ENCODE assay signal across 25 cellular contexts in genomic region chr9:97930972-97931371, GRCh38. TPM values are rescaled to one million over a fixed set of nuclear protein-coding genes. Genes with fewer than 3 reads are reported as not detected.
DNase-seq lines count a peak whose midpoint lies in the region; ATAC-seq and TF ChIP-seq lines count a peak whose summit lies in the region.
"Had no signal": no experiment of that assay in that cellular context is flagged by ENCODE, and none has a peak within 500 bp of the region (broad histone marks: within the 10 kb centered on the region; RNA-seq: fewer than 3 reads in every experiment).

No MANE protein-coding gene starts in this region.

- H3K9ac ChIP-seq in neuronal stem cell (ENCODE audit: low read depth, low read length, poor library complexity), result no peak overlapping the region
- H3K9ac ChIP-seq: neural progenitor cell had no signal

- peak overlapping the region; percentile 55 for H3K4me3 ChIP-seq in DOHH2 (ENCODE audit: low read length)
- H3K4me3 ChIP-seq in ascending aorta, result no peak overlapping the region
- no peak overlapping the region for H3K4me3 ChIP-seq in neuronal stem cell (ENCODE audit: low read length in 2 of 2)
- H3K4me3 ChIP-seq: heart left ventricle, left ventricle myocardium inferior, neural progenitor cell, psoas muscle, SJCRH30, skin epidermis had no signal

- H2BK15ac ChIP-seq in neuronal stem cell (ENCODE audit: low read length), result no peak overlapping the region

- peaks cover 20% of the 10 kb centered on the region for H3K4me1 Mint-ChIP-seq in activated CD4-positive, alpha-beta T cell treated with anti-CD3 and anti-CD28 coated beads, Interleukin-2, amount 10 ng/mL, durations not matched to agents 24 days and 14 days
- peaks cover 44% of the 10 kb centered on the region for H3K4me1 Mint-ChIP-seq in activated CD8-positive, alpha-beta T cell treated with anti-CD3 and anti-CD28 coated beads, Interleukin-2, amount 10 ng/mL, durations not matched to agents 7 days and 5 days (ENCODE audit: low read depth)
- H3K4me1 Mint-ChIP-seq in immature natural killer cell, result peaks cover 6 to 10% of the 10 kb centered on the region in 2 donors
- H3K4me1 Mint-ChIP-seq: neural progenitor cell had no signal

- peak; percentile 73 for DNase-seq in activated CD4-positive, alpha-beta T cell treated with anti-CD3 and anti-CD28 coated beads, Interleukin-2, amount 10 ng/mL, durations not matched to agents 24 days and 14 days
- no peak for DNase-seq in activated CD4-positive, alpha-beta T cell treated with anti-CD3 and anti-CD28 coated beads, Interleukin-2, amount 50 U/mL, for 48 hours
- DNase-seq in activated CD8-positive, alpha-beta T cell treated with anti-CD3 and anti-CD28 coated beads, Interleukin-2, amount 10 ng/mL, durations not matched to agents 7 days and 5 days, result peak; percentile 32
- no peak for DNase-seq in immature natural killer cell
- DNase-seq in ascending aorta (ENCODE audit: low spot score in 2 of 2), result no peak
- no peak for DNase-seq in neuronal stem cell (ENCODE audit: low spot score)
- DNase-seq in hippocampal formation (lab: John Stamatoyannopoulos, UW), result no peak
- DNase-seq: 8988T; AML-193; heart left ventricle; left ventricle myocardium inferior; NCI-H1105 treated with DMSO at 0.1 percent for 48 hours; NCI-H446 treated with DMSO at 0.1 percent for 48 hours; psoas muscle; SJCRH30; stimulated activated CD4-positive, alpha-beta T cell treated with anti-CD3 and anti-CD28 coated beads, Interleukin-4, amount 100 ng/mL, for 24 hours; WERI-Rb-1 had no signal

- no peak overlapping the region for H3K14ac ChIP-seq in neuronal stem cell (ENCODE audit: low read length)

- H4K8ac ChIP-seq in neuronal stem cell (ENCODE audit: low read depth, low read length), result no peak overlapping the region

- no peaks in the 10 kb centered on the region for H3K9me3 Mint-ChIP-seq in activated CD4-positive, alpha-beta T cell treated with anti-CD3 and anti-CD28 coated beads, Interleukin-2, amount 10 ng/mL, durations not matched to agents 24 days and 14 days
- H3K9me3 Mint-ChIP-seq in activated CD8-positive, alpha-beta T cell treated with anti-CD3 and anti-CD28 coated beads, Interleukin-2, amount 10 ng/mL, durations not matched to agents 7 days and 5 days (ENCODE audit: insufficient read depth), result no peaks in the 10 kb centered on the region
- H3K9me3 Mint-ChIP-seq in immature natural killer cell, result no peaks in the 10 kb centered on the region
- H3K9me3 Mint-ChIP-seq: brain, neural progenitor cell had no signal

- TF ChIP-seq CTCF in DOHH2 (IDR thresholded peaks at IDR 0.05; ENCODE audit: low read depth, low read length, poor library complexity, severe bottlenecking), result no peak
- TF ChIP-seq CTCF in ascending aorta (IDR thresholded peaks at IDR 0.05), result no peak

- CTCF ChIA-PET in activated CD8-positive, alpha-beta T cell treated with anti-CD3 and anti-CD28 coated beads, Interleukin-2, amount 10 ng/mL, durations not matched to agents 7 days and 5 days (lab: Charles Lee), result interaction anchor here (1.3 to 4.2 kb wide), 5 partner anchors 8 to 104 kb away, joined by 4 to 18 read pairs (median 8); partner anchors contain the start of gene ANP32B

- no peak overlapping the region for H3K4ac ChIP-seq in neuronal stem cell (ENCODE audit: low read length)

- no peaks in the 10 kb centered on the region for H4K20me1 ChIP-seq in DOHH2 (ENCODE audit: control insufficient read depth, insufficient read depth, low read depth, low read length)

- POLR2A ChIA-PET in activated CD8-positive, alpha-beta T cell treated with anti-CD3 and anti-CD28 coated beads, Interleukin-2, amount 10 ng/mL, durations not matched to agents 7 days and 5 days (lab: Charles Lee), result interaction anchor here (1.6 kb wide), 1 partner anchor 9 kb away, joined by 8 read pairs; the partner anchor contains the start of gene TRMO

- H3K79me2 ChIP-seq in DOHH2 (ENCODE audit: control insufficient read depth, low read length), result peaks cover 18% of the 10 kb centered on the region

- H3K9me2 ChIP-seq in DOHH2 (replicated peaks; ENCODE audit: control insufficient read depth, low read length), result no peaks in the 10 kb centered on the region

- no peak overlapping the region for H2AK5ac ChIP-seq in neuronal stem cell (ENCODE audit: low read depth, low read length)

- H3K4me3 Mint-ChIP-seq in activated CD4-positive, alpha-beta T cell treated with anti-CD3 and anti-CD28 coated beads, Interleukin-2, amount 10 ng/mL, durations not matched to agents 24 days and 14 days, result peak overlapping the region; percentile 75
- peak overlapping the region; percentile 68 for H3K4me3 Mint-ChIP-seq in activated CD8-positive, alpha-beta T cell treated with anti-CD3 and anti-CD28 coated beads, Interleukin-2, amount 10 ng/mL, durations not matched to agents 7 days and 5 days
- no peak overlapping the region for H3K4me3 Mint-ChIP-seq in immature natural killer cell
- H3K4me3 Mint-ChIP-seq: brain, neural progenitor cell had no signal

- no peak overlapping the region for H3K18ac ChIP-seq in neuronal stem cell (ENCODE audit: low read length)

- H3K9me3 ChIP-seq in DOHH2 (ENCODE audit: control insufficient read depth, insufficient read depth, low read length) (no peaks in the 10 kb centered on the region), ascending aorta (no peaks in the 10 kb centered on the region), neuronal stem cell (replicated peaks in 1 of 2; ENCODE audit: control insufficient read depth in 2 of 2, insufficient read depth in 1 of 2, low read depth in 1 of 2, low read length in 2 of 2) (no peaks in the 10 kb centered on the region)
- H3K9me3 ChIP-seq: heart left ventricle, left ventricle myocardium inferior, psoas muscle, SJCRH30 had no signal

- no CpG with 5 or more reads among the region's 3 CpGs for WGBS in neuronal stem cell (ENCODE audit: extremely low coverage in 2 of 2, insufficient read length in 2 of 2, insufficient replicate concordance in 1 of 2), 2 donors

- H3K36me3 ChIP-seq in DOHH2 (ENCODE audit: control insufficient read depth, low read length) (no peaks in the 10 kb centered on the region), ascending aorta (no peaks in the 10 kb centered on the region), neuronal stem cell (replicated peaks in 1 of 2; ENCODE audit: control insufficient read depth in 2 of 2, insufficient read depth in 2 of 2, low read length in 2 of 2) (no peaks in the 10 kb centered on the region)
- H3K36me3 ChIP-seq: heart left ventricle, left ventricle myocardium inferior, neural progenitor cell, SJCRH30, WERI-Rb-1 had no signal

- H3K23ac ChIP-seq in neuronal stem cell (ENCODE audit: low read depth, low read length, poor library complexity), result no peak overlapping the region

- no peak overlapping the region for H2BK12ac ChIP-seq in neuronal stem cell (ENCODE audit: low read length)

- H2BK120ac ChIP-seq in neuronal stem cell (ENCODE audit: low read depth, low read length), result no peak overlapping the region

- H3K79me1 ChIP-seq in neuronal stem cell (ENCODE audit: low read depth, low read length), result no peaks in the 10 kb centered on the region

- peak overlapping the region; percentile 44 for H3K27ac ChIP-seq in DOHH2 (ENCODE audit: low read depth, low read length)
- no peak overlapping the region for H3K27ac ChIP-seq in ascending aorta
- no peak overlapping the region for H3K27ac ChIP-seq in neuronal stem cell (replicated peaks; ENCODE audit: low read length)
- H3K27ac ChIP-seq: left ventricle myocardium inferior, neural progenitor cell, psoas muscle, SJCRH30, WERI-Rb-1 had no signal

- no peak overlapping the region for H2AFZ ChIP-seq in neuronal stem cell (ENCODE audit: low read length)
- H2AFZ ChIP-seq: neural progenitor cell had no signal

- peak; percentile 75 for ATAC-seq in activated CD8-positive, alpha-beta T cell treated with anti-CD3 and anti-CD28 coated beads, Interleukin-2, amount 10 ng/mL, durations not matched to agents 7 days and 5 days
- ATAC-seq: heart left ventricle, Panc1, psoas muscle had no signal

- no peak overlapping the region for H2BK5ac ChIP-seq in neuronal stem cell (ENCODE audit: low read length)

- peak overlapping the region; percentile 67 for H3K4me2 ChIP-seq in DOHH2 (ENCODE audit: low read length)
- H3K4me2 ChIP-seq in neuronal stem cell (ENCODE audit: insufficient read depth, low read length, poor library complexity, severe bottlenecking), result no peak overlapping the region
- H3K4me2 ChIP-seq: neural progenitor cell had no signal

- H3K27ac Mint-ChIP-seq in activated CD4-positive, alpha-beta T cell treated with anti-CD3 and anti-CD28 coated beads, Interleukin-2, amount 10 ng/mL, durations not matched to agents 24 days and 14 days, result peak overlapping the region; percentile 85
- peak overlapping the region; percentile 90 for H3K27ac Mint-ChIP-seq in activated CD8-positive, alpha-beta T cell treated with anti-CD3 and anti-CD28 coated beads, Interleukin-2, amount 10 ng/mL, durations not matched to agents 7 days and 5 days
- peak overlapping the region in 4 of 6 donors; percentile 49 to 85 (median 66) for H3K27ac Mint-ChIP-seq in immature natural killer cell
- H3K27ac Mint-ChIP-seq: brain, neural progenitor cell had no signal

- H3K27me3 Mint-ChIP-seq in activated CD4-positive, alpha-beta T cell treated with anti-CD3 and anti-CD28 coated beads, Interleukin-2, amount 10 ng/mL, durations not matched to agents 24 days and 14 days, result no peaks in the 10 kb centered on the region
- no peaks in the 10 kb centered on the region for H3K27me3 Mint-ChIP-seq in activated CD8-positive, alpha-beta T cell treated with anti-CD3 and anti-CD28 coated beads, Interleukin-2, amount 10 ng/mL, durations not matched to agents 7 days and 5 days (ENCODE audit: low read depth)
- H3K27me3 Mint-ChIP-seq in immature natural killer cell (ENCODE audit: low read depth in 3 of 3), result no peaks in the 10 kb centered on the region

- intact Hi-C loops in activated CD4-positive, alpha-beta T cell treated with anti-CD3 and anti-CD28 coated beads, Interleukin-2, amount 10 ng/mL, durations not matched to agents 24 days and 14 days (cut with micrococcal nuclease), result no loop called here
- intact Hi-C loops in ascending aorta (cut with DNase I), result no loop called here

- no peak overlapping the region for H4K91ac ChIP-seq in neuronal stem cell (ENCODE audit: low read depth, low read length, poor library complexity)

- H3F3A ChIP-seq in DOHH2 (ENCODE audit: control insufficient read depth, insufficient read depth), result peaks cover 13% of the 10 kb centered on the region

- no peaks in the 10 kb centered on the region for H3K36me3 Mint-ChIP-seq in activated CD4-positive, alpha-beta T cell treated with anti-CD3 and anti-CD28 coated beads, Interleukin-2, amount 10 ng/mL, durations not matched to agents 24 days and 14 days (ENCODE audit: low read depth)
- no peaks in the 10 kb centered on the region for H3K36me3 Mint-ChIP-seq in activated CD8-positive, alpha-beta T cell treated with anti-CD3 and anti-CD28 coated beads, Interleukin-2, amount 10 ng/mL, durations not matched to agents 7 days and 5 days (ENCODE audit: low read depth)
- H3K36me3 Mint-ChIP-seq in immature natural killer cell, result no peaks in the 10 kb centered on the region
- H3K36me3 Mint-ChIP-seq: brain, neural progenitor cell had no signal

- peaks cover 64% of the 10 kb centered on the region for H3K4me1 ChIP-seq in DOHH2 (ENCODE audit: control insufficient read depth, low read length)
- no peaks in the 10 kb centered on the region for H3K4me1 ChIP-seq in ascending aorta
- H3K4me1 ChIP-seq in neuronal stem cell (ENCODE audit: control insufficient read depth in 2 of 2, insufficient read depth in 1 of 2, low read depth in 1 of 2, low read length in 2 of 2), result no peaks in the 10 kb centered on the region
- H3K4me1 ChIP-seq: heart left ventricle, left ventricle myocardium inferior, neural progenitor cell, psoas muscle, SJCRH30 had no signal

- H3K27me3 ChIP-seq in DOHH2 (ENCODE audit: control insufficient read depth, low read length) (no peaks in the 10 kb centered on the region), ascending aorta (no peaks in the 10 kb centered on the region), neuronal stem cell (ENCODE audit: control insufficient read depth in 3 of 3, insufficient read depth in 3 of 3, low read depth in 1 of 3, low read length in 3 of 3) (peaks cover 0 to 71% (median 28%) of the 10 kb centered on the region in 3 experiments)

RNA-seq across cellular contexts. Expression of gene HEMGN, which starts 7.0 kb away (rescaled TPM):
- 0.38 and 0.54 TPM in 2 replicates for total RNA-seq in activated CD4-positive, alpha-beta T cell treated with anti-CD3 and anti-CD28 coated beads, Interleukin-2, amount 10 ng/mL, durations not matched to agents 24 days and 14 days
- 1 to 10 TPM; 1.2 to 1.6 TPM for total RNA-seq in activated CD8-positive, alpha-beta T cell treated with anti-CD3 and anti-CD28 coated beads, Interleukin-2, amount 10 ng/mL, durations not matched to agents 7 days and 5 days
- 1 to 10 TPM in 1 of 3 donors, under 1 TPM in 2; 0.77 to 1.8 (median 0.97) TPM for polyA plus RNA-seq in immature natural killer cell
- not detected for total RNA-seq in ascending aorta
- not detected for polyA plus RNA-seq in neuronal stem cell (2013, experiment 1 of 2)
- 0.01 TPM for polyA plus RNA-seq in neuronal stem cell (2013, experiment 2 of 2)
- total RNA-seq: endothelial cell of umbilical vein, G401, LHCN-M2, SJCRH30 had no signal
- polyA plus RNA-seq: endothelial cell of umbilical vein, heart left ventricle, psoas muscle had no signal

RNA-seq across cellular contexts. Expression of gene TRMO, which starts 8.7 kb away (rescaled TPM):
- total RNA-seq in activated CD4-positive, alpha-beta T cell treated with anti-CD3 and anti-CD28 coated beads, Interleukin-2, amount 10 ng/mL, durations not matched to agents 24 days and 14 days, result 9.8 and 13.0 TPM in 2 replicates
- 10 to 100 TPM; 18.7 to 19.2 TPM for total RNA-seq in activated CD8-positive, alpha-beta T cell treated with anti-CD3 and anti-CD28 coated beads, Interleukin-2, amount 10 ng/mL, durations not matched to agents 7 days and 5 days
- polyA plus RNA-seq in immature natural killer cell, result 10 to 100 TPM in 1 of 3 donors, 1 to 10 TPM in 2; 5.9 to 11.4 (median 7.9) TPM
- total RNA-seq in ascending aorta, result 24.8 TPM
- 3.5 TPM for polyA plus RNA-seq in neuronal stem cell (2013, experiment 1 of 2)
- 4.1 TPM for polyA plus RNA-seq in neuronal stem cell (2013, experiment 2 of 2)

RNA-seq across cellular contexts. Expression of gene ANP32B, which starts 52.2 kb away (rescaled TPM):
- 332 and 333 TPM in 2 replicates for total RNA-seq in activated CD4-positive, alpha-beta T cell treated with anti-CD3 and anti-CD28 coated beads, Interleukin-2, amount 10 ng/mL, durations not matched to agents 24 days and 14 days
- 100 to 1,000 TPM; 347 to 354 TPM for total RNA-seq in activated CD8-positive, alpha-beta T cell treated with anti-CD3 and anti-CD28 coated beads, Interleukin-2, amount 10 ng/mL, durations not matched to agents 7 days and 5 days
- polyA plus RNA-seq in immature natural killer cell, result 10 to 100 TPM; 33.9 to 53.7 (median 39.1) TPM
- 13.9 TPM for total RNA-seq in ascending aorta
- 292 TPM for polyA plus RNA-seq in neuronal stem cell (2013, experiment 1 of 2)
- polyA plus RNA-seq in neuronal stem cell (2013, experiment 2 of 2), result 299 TPM

Comparison
In these comparisons a context has a peak if more than half of its experiments do, and no peak if none do; other contexts are left out.
1. DNase-seq: peak in activated CD4-positive, alpha-beta T cell treated with anti-CD3 and anti-CD28 coated beads, Interleukin-2, amount 10 ng/mL, durations not matched to agents 24 days and 14 days (single experiment) and activated CD8-positive, alpha-beta T cell treated with anti-CD3 and anti-CD28 coated beads, Interleukin-2, amount 10 ng/mL, durations not matched to agents 7 days and 5 days (single experiment); none in activated CD4-positive, alpha-beta T cell treated with anti-CD3 and anti-CD28 coated beads, Interleukin-2, amount 50 U/mL, for 48 hours (0 of 2), immature natural killer cell (0 of 3), ascending aorta (0 of 2), neuronal stem cell (single experiment) and hippocampal formation (0 of 2).
2. H3K4me3 Mint-ChIP-seq: peak in activated CD4-positive, alpha-beta T cell treated with anti-CD3 and anti-CD28 coated beads, Interleukin-2, amount 10 ng/mL, durations not matched to agents 24 days and 14 days (single experiment) and activated CD8-positive, alpha-beta T cell treated with anti-CD3 and anti-CD28 coated beads, Interleukin-2, amount 10 ng/mL, durations not matched to agents 7 days and 5 days (single experiment); none in immature natural killer cell (0 of 5).
3. RNA of gene ANP32B, which starts 52.2 kb away (total RNA-seq): 347 to 354 TPM in activated CD8-positive, alpha-beta T cell treated with anti-CD3 and anti-CD28 coated beads, Interleukin-2, amount 10 ng/mL, durations not matched to agents 7 days and 5 days and 332 to 333 TPM in activated CD4-positive, alpha-beta T cell treated with anti-CD3 and anti-CD28 coated beads, Interleukin-2, amount 10 ng/mL, durations not matched to agents 24 days and 14 days; 13.9 TPM in ascending aorta (single experiment); every median in the first group is over 10 times any median in the second.
4. Peak in every context shown above with its lines, with median percentiles within 50 percentile points of each other: H3K27ac Mint-ChIP-seq.